1 cellular context compared by ENCODE assay signal in genomic region chr21:32393677-32394001, GRCh38.
TF ChIP-seq lines count a peak whose summit lies in the region.

No MANE protein-coding gene starts in this region.

TF ChIP-seq in K562, 482 proteins besides CTCF, POLR2A, EP300 and RAD21 (continued from another document):
- 0 out of 2 replicates have a peak, but pooled peaks have one; percentile 12 for TF ChIP-seq E2F5 (CRISPR knock-in tag; IDR thresholded peaks at IDR 0.05)
- no peak for TF ChIP-seq EZH2 (IDR thresholded peaks at IDR 0.05; ENCODE audit: borderline replicate concordance, low read depth, low read length)
- 0 out of 2 replicates have a peak, but pooled peaks have one; percentile 8 for TF ChIP-seq E2F3 (CRISPR knock-in tag; IDR thresholded peaks at IDR 0.05)
- TF ChIP-seq TBL1XR1 (IDR thresholded peaks at IDR 0.05; ENCODE audit: low read length in 2 of 2) = no peak
- TF ChIP-seq CBFB (CRISPR knock-in tag; IDR thresholded peaks at IDR 0.05) = no peak
- no peak for TF ChIP-seq MTA3 (IDR thresholded peaks at IDR 0.05; ENCODE audit: borderline replicate concordance)
- no peak for TF ChIP-seq MAX (CRISPR knock-in tag; IDR thresholded peaks at IDR 0.05)
- TF ChIP-seq NR2C1 (IDR thresholded peaks at IDR 0.05) = no peak
- no peak for TF ChIP-seq NR2C1 (tag; IDR thresholded peaks at IDR 0.05)
- no peak for TF ChIP-seq JUND (IDR thresholded peaks at IDR 0.05; ENCODE audit: borderline replicate concordance, low read depth, low read length)
- TF ChIP-seq JUND (tag; IDR thresholded peaks at IDR 0.05; ENCODE audit: borderline replicate concordance, low read depth, low read length) = no peak
- no peak for TF ChIP-seq SMAD3 (CRISPR knock-in tag; conservative IDR thresholded peaks at IDR 0.05)
- no peak for TF ChIP-seq TGIF2 (CRISPR knock-in tag; IDR thresholded peaks at IDR 0.05)
- TF ChIP-seq E2F4 (CRISPR knock-in tag; IDR thresholded peaks at IDR 0.05; ENCODE audit: low read depth) = no peak
- TF ChIP-seq GATAD2A (IDR thresholded peaks at IDR 0.05) = no peak
- TF ChIP-seq SFPQ (IDR thresholded peaks at IDR 0.05; ENCODE audit: low read depth, low read length) = no peak
- no peak for TF ChIP-seq SAP30 (IDR thresholded peaks at IDR 0.05; ENCODE audit: borderline replicate concordance, insufficient read depth, low read depth, low read length, poor library complexity, severe bottlenecking)
- TF ChIP-seq SMARCA5 (IDR thresholded peaks at IDR 0.05) = no peak
- TF ChIP-seq DNMT1 (IDR thresholded peaks at IDR 0.05) = no peak
- TF ChIP-seq ZNF436 (CRISPR knock-in tag; IDR thresholded peaks at IDR 0.05) = no peak
- TF ChIP-seq IRF9 (tag; IDR thresholded peaks at IDR 0.05) = no peak
- no peak for TF ChIP-seq TCF3 (CRISPR knock-in tag; IDR thresholded peaks at IDR 0.05)
- no peak for TF ChIP-seq GABPB2 (CRISPR knock-in tag; conservative IDR thresholded peaks at IDR 0.05)
- no peak for TF ChIP-seq CHAMP1 (IDR thresholded peaks at IDR 0.05)
- TF ChIP-seq HMGXB4 (CRISPR knock-in tag; IDR thresholded peaks at IDR 0.05) = no peak
- no peak for TF ChIP-seq ZNF263 (CRISPR knock-in tag; IDR thresholded peaks at IDR 0.05; ENCODE audit: borderline replicate concordance)
- TF ChIP-seq TRIM28 (IDR thresholded peaks at IDR 0.05) = no peak
- TF ChIP-seq POU5F1 (IDR thresholded peaks at IDR 0.05; ENCODE audit: borderline replicate concordance, low read depth, low read length, partially characterized antibody) = no peak
- TF ChIP-seq ARHGAP35 (IDR thresholded peaks at IDR 0.05; ENCODE audit: partially characterized antibody) = no peak
- TF ChIP-seq CEBPB (tag; IDR thresholded peaks at IDR 0.05) = peak; percentile 61
- no peak for TF ChIP-seq ATF1 (CRISPR knock-in tag; IDR thresholded peaks at IDR 0.05)
- peak; percentile 31; the same call in 1 of the 2 replicates for TF ChIP-seq ATF1 (tag; IDR thresholded peaks at IDR 0.05)
- TF ChIP-seq MXI1 (IDR thresholded peaks at IDR 0.05; ENCODE audit: low read depth, low read length) = no peak
- no peak for TF ChIP-seq TEAD2 (tag; IDR thresholded peaks at IDR 0.05)
- 0 out of 2 replicates have a peak, but pooled peaks have one; percentile 16 for TF ChIP-seq TARDBP (IDR thresholded peaks at IDR 0.05)
- 0 out of 2 replicates have a peak, but pooled peaks have one; percentile 38 for TF ChIP-seq ZNF589 (CRISPR knock-in tag; IDR thresholded peaks at IDR 0.05; ENCODE audit: low read depth)
- TF ChIP-seq JUN (IDR thresholded peaks at IDR 0.05; ENCODE audit: borderline replicate concordance, low read depth, low read length) = 0 out of 2 replicates have a peak, but pooled peaks have one; percentile 27
- no peak for TF ChIP-seq JUN (CRISPR knock-in tag; IDR thresholded peaks at IDR 0.05; ENCODE audit: borderline replicate concordance)
- peak; percentile 6; the same call in 1 of the 2 replicates for TF ChIP-seq OTX1 (CRISPR knock-in tag; IDR thresholded peaks at IDR 0.05)
- TF ChIP-seq EHMT2 (IDR thresholded peaks at IDR 0.05) = no peak
- no peak for TF ChIP-seq KDM1A (IDR thresholded peaks at IDR 0.05)
- no peak for TF ChIP-seq JUNB (CRISPR knock-in tag; conservative IDR thresholded peaks at IDR 0.05)
- no peak for TF ChIP-seq TFE3 (CRISPR knock-in tag; IDR thresholded peaks at IDR 0.05)
- no peak for TF ChIP-seq HNRNPK (IDR thresholded peaks at IDR 0.05; ENCODE audit: low read depth, low read length, poor library complexity, severe bottlenecking)
- TF ChIP-seq ZNF12 (CRISPR knock-in tag; IDR thresholded peaks at IDR 0.05) = no peak
- no peak for TF ChIP-seq HNRNPL (IDR thresholded peaks at IDR 0.05; ENCODE audit: low read depth, low read length)
- TF ChIP-seq MCM2 (IDR thresholded peaks at IDR 0.05; ENCODE audit: low read depth) = no peak
- TF ChIP-seq CBX8 (IDR thresholded peaks at IDR 0.05; ENCODE audit: borderline replicate concordance, extremely low read depth, low read depth, low read length, poor library complexity, severe bottlenecking) = no peak
- no peak for TF ChIP-seq ZNF253 (CRISPR knock-in tag; conservative IDR thresholded peaks at IDR 0.05)
- no peak; the same call in 1 of the 2 replicates for TF ChIP-seq ELF1 (tag; IDR thresholded peaks at IDR 0.05)
- no peak for TF ChIP-seq POLR3G (IDR thresholded peaks at IDR 0.05; ENCODE audit: extremely low read depth, insufficient read length, insufficient replicate concordance)
- TF ChIP-seq BACH1 (tag; IDR thresholded peaks at IDR 0.05) = peak; percentile 71; the same call in 1 of the 2 replicates
